Comparison of ENCODE assay signal across 18 cellular contexts in the genomic region with DNA sequence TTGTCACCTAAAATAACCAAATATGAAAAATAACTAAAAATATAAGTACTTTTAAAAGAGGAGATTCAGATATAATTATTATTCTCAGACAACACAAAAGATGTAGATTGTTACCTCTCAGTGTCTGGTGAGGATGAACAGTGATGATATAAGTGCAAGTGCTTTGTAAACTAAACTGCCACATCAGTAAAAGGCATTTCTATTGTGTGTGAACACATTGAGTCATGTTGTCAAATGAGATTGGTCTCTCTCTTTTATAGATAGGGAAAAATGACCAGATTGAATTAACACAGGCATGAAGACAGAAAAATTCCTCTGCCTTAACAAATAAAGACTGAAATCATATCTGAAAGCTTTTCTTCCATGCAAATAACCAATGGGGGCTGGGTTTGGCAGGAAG.
"Had no signal": no experiment of that assay in that cellular context is flagged by ENCODE, and none has a peak within 500 bp of the region (broad histone marks: within the 10 kb centered on the region; RNA-seq: fewer than 3 reads in every experiment).

No MANE protein-coding gene starts in this region.

- H3K4me1 ChIP-seq: esophagus squamous epithelium, foreskin keratinocyte, left ventricle myocardium inferior, lower lobe of right lung, parathyroid adenoma, prostate gland, right lobe of liver, tibial artery had no signal

- H3K36me3 Mint-ChIP-seq: immature natural killer cell; memory B cell; natural killer cell treated with Interleukin-12 subunit alpha and Interleukin-12 subunit beta and Interleukin-15 and Interleukin-18, amount 100 ng/mL, for 72 hours; stimulated activated effector memory CD8-positive, alpha-beta T cell treated with anti-CD3 and anti-CD28 coated beads, Interleukin-12 subunit alpha, Interleukin-12 subunit beta, amount 100 ng/mL, for 72 hours had no signal

- H3K4me3 ChIP-seq: esophagus squamous epithelium, left ventricle myocardium inferior, lower lobe of right lung, prostate gland, right lobe of liver, tibial artery had no signal

- H3K27me3 Mint-ChIP-seq: memory B cell; natural killer cell treated with Interleukin-12 subunit alpha and Interleukin-12 subunit beta and Interleukin-15 and Interleukin-18, amount 100 ng/mL, for 72 hours; stimulated activated naive CD8-positive, alpha-beta T cell treated with anti-CD3 and anti-CD28 coated beads, Interleukin-15, Interleukin-2, amounts not matched to agents 100 ng/mL and 50 ng/mL, for 24 hours had no signal

- H3K9me3 Mint-ChIP-seq: memory B cell; stimulated activated effector memory CD8-positive, alpha-beta T cell treated with anti-CD3 and anti-CD28 coated beads, Interleukin-12 subunit alpha, Interleukin-12 subunit beta, amount 100 ng/mL, for 72 hours; stimulated activated naive CD8-positive, alpha-beta T cell treated with anti-CD3 and anti-CD28 coated beads, Interleukin-15, Interleukin-2, amounts not matched to agents 100 ng/mL and 50 ng/mL, for 24 hours had no signal

- H3K4me3 Mint-ChIP-seq: immature natural killer cell; memory B cell; natural killer cell treated with Interleukin-12 subunit alpha and Interleukin-12 subunit beta and Interleukin-15 and Interleukin-18, amount 100 ng/mL, for 72 hours; stimulated activated effector memory CD8-positive, alpha-beta T cell treated with anti-CD3 and anti-CD28 coated beads, Interleukin-12 subunit alpha, Interleukin-12 subunit beta, amount 100 ng/mL, for 72 hours; stimulated activated naive CD8-positive, alpha-beta T cell treated with anti-CD3 and anti-CD28 coated beads, Interleukin-15, Interleukin-2, amounts not matched to agents 100 ng/mL and 50 ng/mL, for 24 hours had no signal

- H3K79me2 ChIP-seq: parathyroid adenoma had no signal

- DNase-seq: dermis blood vessel endothelial cell; esophagus squamous epithelium; foreskin keratinocyte; immature natural killer cell; left cardiac atrium; left ventricle myocardium inferior; lower lobe of right lung; midbrain; right lobe of liver; stimulated activated CD4-positive, alpha-beta T cell treated with anti-CD3 and anti-CD28 coated beads, Interleukin-4, amount 100 ng/mL, for 1 hour; stimulated activated CD8-positive, alpha-beta memory T cell treated with anti-CD3 and anti-CD28 coated beads, Interleukin-4, amount 100 ng/mL, for 48 hours; tibial artery had no signal

- H3K9me3 ChIP-seq: esophagus squamous epithelium, left ventricle myocardium inferior, lower lobe of right lung, prostate gland, right lobe of liver, tibial artery had no signal

- H2AFZ ChIP-seq: parathyroid adenoma had no signal

- H3K27me3 ChIP-seq: esophagus squamous epithelium, foreskin keratinocyte, right lobe of liver, tibial artery had no signal

- H3K4me1 Mint-ChIP-seq: immature natural killer cell; memory B cell; stimulated activated effector memory CD8-positive, alpha-beta T cell treated with anti-CD3 and anti-CD28 coated beads, Interleukin-12 subunit alpha, Interleukin-12 subunit beta, amount 100 ng/mL, for 72 hours had no signal

- H3K9ac ChIP-seq: parathyroid adenoma had no signal

- H3K36me3 ChIP-seq: esophagus squamous epithelium, left ventricle myocardium inferior, lower lobe of right lung, prostate gland, right lobe of liver, tibial artery had no signal

- H3K27ac ChIP-seq: esophagus squamous epithelium, foreskin keratinocyte, left ventricle myocardium inferior, lower lobe of right lung, parathyroid adenoma, prostate gland, right lobe of liver, tibial artery had no signal

- H3K27ac Mint-ChIP-seq: immature natural killer cell; memory B cell; natural killer cell treated with Interleukin-12 subunit alpha and Interleukin-12 subunit beta and Interleukin-15 and Interleukin-18, amount 100 ng/mL, for 72 hours; stimulated activated effector memory CD8-positive, alpha-beta T cell treated with anti-CD3 and anti-CD28 coated beads, Interleukin-12 subunit alpha, Interleukin-12 subunit beta, amount 100 ng/mL, for 72 hours; stimulated activated naive CD8-positive, alpha-beta T cell treated with anti-CD3 and anti-CD28 coated beads, Interleukin-15, Interleukin-2, amounts not matched to agents 100 ng/mL and 50 ng/mL, for 24 hours had no signal
